1 cellular context compared by ENCODE assay signal in genomic region chr2:74493546-74493945, GRCh38.
TF ChIP-seq lines count a peak whose summit lies in the region.

No MANE protein-coding gene starts in this region.

TF ChIP-seq in K562, 482 proteins besides CTCF, POLR2A, EP300 and RAD21:
- TF ChIP-seq ZBTB43 (CRISPR knock-in tag; IDR thresholded peaks at IDR 0.05) (no peak), ZC3H8 (IDR thresholded peaks at IDR 0.05) (no peak), CBFB (CRISPR knock-in tag; IDR thresholded peaks at IDR 0.05) (no peak), ZNF224 (CRISPR knock-in tag; IDR thresholded peaks at IDR 0.05) (no peak), ZNF354B (CRISPR knock-in tag; IDR thresholded peaks at IDR 0.05) (no peak)
